Comparison of ENCODE assay signal across 25 cellular contexts in genomic region chr10:44829426-44829825, GRCh38.
"Had no signal": no experiment of that assay in that cellular context is flagged by ENCODE, and none has a peak within 500 bp of the region (broad histone marks: within the 10 kb centered on the region; RNA-seq: fewer than 3 reads in every experiment).

No MANE protein-coding gene starts in this region.

- H3K4me1 ChIP-seq: esophagus squamous epithelium, gastroesophageal sphincter, lower lobe of right lung, pancreas, suprapubic skin had no signal

- FAIRE-seq: kidney, pancreas, small intestine had no signal

- ATAC-seq: gastroesophageal sphincter; pancreas; stimulated activated naive CD8-positive, alpha-beta T cell treated with anti-CD3 and anti-CD28 coated beads, Interleukin-15, Interleukin-2, amounts not matched to agents 100 U/mL and 50 U/mL, for 24 hours had no signal

- H3K27ac Mint-ChIP-seq: endodermal cell; immature natural killer cell; memory B cell; natural killer cell treated with Interleukin-12 subunit alpha and Interleukin-12 subunit beta and Interleukin-15 and Interleukin-18, amount 100 ng/mL, for 72 hours; neural progenitor cell; progenitor cell of endocrine pancreas had no signal

- H3K27me3 ChIP-seq: esophagus squamous epithelium, neural progenitor cell, pancreas, suprapubic skin, thyroid gland, upper lobe of left lung had no signal

- H3K36me3 Mint-ChIP-seq: immature natural killer cell; memory B cell; natural killer cell treated with Interleukin-12 subunit alpha and Interleukin-12 subunit beta and Interleukin-15 and Interleukin-18, amount 100 ng/mL, for 72 hours; neural progenitor cell had no signal

- H3K9ac ChIP-seq: neural progenitor cell had no signal

- H3K9me3 ChIP-seq: esophagus squamous epithelium, gastroesophageal sphincter, left ventricle myocardium inferior, lower lobe of right lung, pancreas, suprapubic skin, thyroid gland, upper lobe of left lung had no signal

- H3K36me3 ChIP-seq: esophagus squamous epithelium, gastroesophageal sphincter, left ventricle myocardium inferior, lower lobe of right lung, neural progenitor cell, pancreas, suprapubic skin, thyroid gland, upper lobe of left lung had no signal

- H3K27ac ChIP-seq: coronary artery, esophagus squamous epithelium, gastroesophageal sphincter, left ventricle myocardium inferior, lower lobe of right lung, neural progenitor cell, pancreas, suprapubic skin, thyroid gland, upper lobe of left lung had no signal

- DNase-seq: effector CD4-positive, alpha-beta T cell; endodermal cell; esophagus squamous epithelium; glutamatergic neuron; immature natural killer cell; kidney; left cardiac atrium; left ventricle myocardium inferior; lower lobe of right lung; midbrain; nucleus accumbens; pancreas; right cardiac atrium; small intestine; stimulated activated CD4-positive, alpha-beta T cell treated with anti-CD3 and anti-CD28 coated beads, Interleukin-12 subunit alpha, Interleukin-12 subunit beta, amount 100 ng/mL, for 4 hours; stimulated activated naive CD8-positive, alpha-beta T cell treated with anti-CD3 and anti-CD28 coated beads, Interleukin-15, Interleukin-2, amounts not matched to agents 100 U/mL and 50 U/mL, for 24 hours; thyroid gland had no signal

- H3K4me3 ChIP-seq: esophagus squamous epithelium, gastroesophageal sphincter, left ventricle myocardium inferior, lower lobe of right lung, neural progenitor cell, pancreas, suprapubic skin, thyroid gland, upper lobe of left lung had no signal

- H3K4me1 Mint-ChIP-seq: immature natural killer cell had no signal

- H3K4me2 ChIP-seq: neural progenitor cell had no signal

- H3K9me3 Mint-ChIP-seq: endodermal cell; immature natural killer cell; memory B cell; natural killer cell treated with Interleukin-12 subunit alpha and Interleukin-12 subunit beta and Interleukin-15 and Interleukin-18, amount 100 ng/mL, for 72 hours; neural progenitor cell had no signal

- H2AFZ ChIP-seq: neural progenitor cell had no signal

- H3K4me3 Mint-ChIP-seq: endodermal cell; immature natural killer cell; memory B cell; natural killer cell treated with Interleukin-12 subunit alpha and Interleukin-12 subunit beta and Interleukin-15 and Interleukin-18, amount 100 ng/mL, for 72 hours; neural progenitor cell had no signal
